ENCODE assay signal across 1 cellular context in genomic region chr6:137217801-137218472, GRCh38.
TF ChIP-seq lines count a peak whose summit lies in the region.

No MANE protein-coding gene starts in this region.

TF ChIP-seq in HepG2, 621 proteins besides CTCF, POLR2A, EP300 and RAD21 (continued from another document and continues in another):
- TF ChIP-seq, protein P1, sequence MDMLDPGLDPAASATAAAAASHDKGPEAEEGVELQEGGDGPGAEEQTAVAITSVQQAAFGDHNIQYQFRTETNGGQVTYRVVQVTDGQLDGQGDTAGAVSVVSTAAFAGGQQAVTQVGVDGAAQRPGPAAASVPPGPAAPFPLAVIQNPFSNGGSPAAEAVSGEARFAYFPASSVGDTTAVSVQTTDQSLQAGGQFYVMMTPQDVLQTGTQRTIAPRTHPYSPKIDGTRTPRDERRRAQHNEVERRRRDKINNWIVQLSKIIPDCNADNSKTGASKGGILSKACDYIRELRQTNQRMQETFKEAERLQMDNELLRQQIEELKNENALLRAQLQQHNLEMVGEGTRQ (IDR thresholded peaks at IDR 0.05; ENCODE audit: low read depth, low read length), result no peak
- TF ChIP-seq, protein P1 (CRISPR knock-in tag; IDR thresholded peaks at IDR 0.05; ENCODE audit: borderline replicate concordance), result no peak
- TF ChIP-seq RFXANK (CRISPR knock-in tag; IDR thresholded peaks at IDR 0.05) (no peak), ZNF850 (CRISPR knock-in tag; conservative IDR thresholded peaks at IDR 0.05) (no peak), ZHX1 (CRISPR knock-in tag; IDR thresholded peaks at IDR 0.05; ENCODE audit: low read depth) (no peak), E2F1 (CRISPR knock-in tag; IDR thresholded peaks at IDR 0.05) (no peak), ZNF207 (IDR thresholded peaks at IDR 0.05; ENCODE audit: borderline replicate concordance) (no peak), ARID2 (CRISPR knock-in tag; IDR thresholded peaks at IDR 0.05; ENCODE audit: borderline replicate concordance) (peak; percentile 68; the same call in 1 of the 2 replicates), MAFK (conservative IDR thresholded peaks at IDR 0.05 in 1 of 2, IDR thresholded peaks at IDR 0.05 in 1 of 2; ENCODE audit: low read length in 2 of 2) (no peak), ZNF891 (CRISPR knock-in tag; IDR thresholded peaks at IDR 0.05) (no peak), NBN (conservative IDR thresholded peaks at IDR 0.05) (no peak), ZNF879 (CRISPR knock-in tag; IDR thresholded peaks at IDR 0.05) (no peak), YEATS2 (CRISPR knock-in tag; IDR thresholded peaks at IDR 0.05; ENCODE audit: borderline replicate concordance) (no peak), TBL1XR1 (IDR thresholded peaks at IDR 0.05; ENCODE audit: borderline replicate concordance, low read length, partially characterized antibody) (no peak), ZBTB21 (CRISPR knock-in tag; IDR thresholded peaks at IDR 0.05) (no peak), FOXM1 (CRISPR knock-in tag; IDR thresholded peaks at IDR 0.05) (no peak), REXO4 (CRISPR knock-in tag; IDR thresholded peaks at IDR 0.05; ENCODE audit: borderline replicate concordance) (no peak), KDM5A (IDR thresholded peaks at IDR 0.05; ENCODE audit: borderline replicate concordance, low read length) (no peak), TARDBP (CRISPR knock-in tag; IDR thresholded peaks at IDR 0.05) (no peak), RFX5 (IDR thresholded peaks at IDR 0.05; ENCODE audit: low read depth, low read length) (no peak), JDP2 (CRISPR knock-in tag; IDR thresholded peaks at IDR 0.05; ENCODE audit: borderline replicate concordance) (no peak), BORCS8-MEF2B (CRISPR knock-in tag; IDR thresholded peaks at IDR 0.05) (0 out of 2 replicates have a peak, but pooled peaks have one; percentile 31), DR1 (CRISPR knock-in tag; IDR thresholded peaks at IDR 0.05) (no peak), MED1 (CRISPR knock-in tag; IDR thresholded peaks at IDR 0.05) (no peak), ZNF782 (CRISPR knock-in tag; IDR thresholded peaks at IDR 0.05; ENCODE audit: borderline replicate concordance) (no peak), SKIL (CRISPR knock-in tag; IDR thresholded peaks at IDR 0.05; ENCODE audit: borderline replicate concordance) (no peak), KDM2A (CRISPR knock-in tag; IDR thresholded peaks at IDR 0.05; ENCODE audit: borderline replicate concordance, low read depth) (no peak), THAP8 (CRISPR knock-in tag; IDR thresholded peaks at IDR 0.05; ENCODE audit: borderline replicate concordance) (no peak), POGZ (CRISPR knock-in tag; IDR thresholded peaks at IDR 0.05) (no peak), SKI (IDR thresholded peaks at IDR 0.05; ENCODE audit: partially characterized antibody) (no peak), ATF7-NPFF (CRISPR knock-in tag; IDR thresholded peaks at IDR 0.05; ENCODE audit: low read depth) (no peak), ZNF709 (CRISPR knock-in tag; IDR thresholded peaks at IDR 0.05) (no peak), NR1H2 (CRISPR knock-in tag; IDR thresholded peaks at IDR 0.05; ENCODE audit: borderline replicate concordance, low read depth) (no peak), HNRNPL (IDR thresholded peaks at IDR 0.05; ENCODE audit: low read depth, low read length) (no peak), CEBPG (CRISPR knock-in tag; IDR thresholded peaks at IDR 0.05) (no peak), MAZ (IDR thresholded peaks at IDR 0.05; ENCODE audit: borderline replicate concordance, low read depth, low read length) (no peak), MAZ (CRISPR knock-in tag; IDR thresholded peaks at IDR 0.05; ENCODE audit: low read depth) (no peak), NR2F6 (IDR thresholded peaks at IDR 0.05) (no peak), NR2F6 (CRISPR knock-in tag; IDR thresholded peaks at IDR 0.05) (0 out of 2 replicates have a peak, but pooled peaks have one; percentile 6), PBX2 (CRISPR knock-in tag; IDR thresholded peaks at IDR 0.05) (no peak), NAIF1 (CRISPR knock-in tag; IDR thresholded peaks at IDR 0.05; ENCODE audit: borderline replicate concordance) (no peak; the same call in 1 of the 2 replicates), NR0B2 (CRISPR knock-in tag; IDR thresholded peaks at IDR 0.05) (no peak), GATAD2A (CRISPR knock-in tag; IDR thresholded peaks at IDR 0.05) (peak; percentile 11; the same call in 1 of the 2 replicates), BRD4 (CRISPR knock-in tag; IDR thresholded peaks at IDR 0.05) (no peak), ZNF205 (CRISPR knock-in tag; IDR thresholded peaks at IDR 0.05) (no peak; the same call in 1 of the 2 replicates), ZNF577 (CRISPR knock-in tag; IDR thresholded peaks at IDR 0.05; ENCODE audit: borderline replicate concordance, low read depth) (no peak), ZNF841 (CRISPR knock-in tag; IDR thresholded peaks at IDR 0.05; ENCODE audit: borderline replicate concordance) (no peak), ZNF558 (CRISPR knock-in tag; IDR thresholded peaks at IDR 0.05; ENCODE audit: borderline replicate concordance) (no peak), ZNF746 (CRISPR knock-in tag; IDR thresholded peaks at IDR 0.05) (no peak), SRSF1 (optimal IDR thresholded peaks at IDR 0.05; ENCODE audit: low read depth, low read length) (no peak), ZNF138 (CRISPR knock-in tag; IDR thresholded peaks at IDR 0.05; ENCODE audit: low read depth) (no peak), SIX4 (CRISPR knock-in tag; IDR thresholded peaks at IDR 0.05) (no peak), ZNF572 (CRISPR knock-in tag; IDR thresholded peaks at IDR 0.05) (no peak), MBNL3 (CRISPR knock-in tag; conservative IDR thresholded peaks at IDR 0.05) (no peak), JARID2 (CRISPR knock-in tag; IDR thresholded peaks at IDR 0.05; ENCODE audit: insufficient replicate concordance) (no peak), TAF15 (IDR thresholded peaks at IDR 0.05; ENCODE audit: low read depth, low read length, poor library complexity, severe bottlenecking) (no peak), ZNF232 (CRISPR knock-in tag; IDR thresholded peaks at IDR 0.05; ENCODE audit: borderline replicate concordance) (no peak), GFI1 (CRISPR knock-in tag; IDR thresholded peaks at IDR 0.05; ENCODE audit: borderline replicate concordance) (0 out of 2 replicates have a peak, but pooled peaks have one; percentile 20), DNMT1 (CRISPR knock-in tag; IDR thresholded peaks at IDR 0.05) (no peak), NR2F1 (CRISPR knock-in tag; IDR thresholded peaks at IDR 0.05) (no peak), NFATC3 (CRISPR knock-in tag; IDR thresholded peaks at IDR 0.05) (no peak), KLF15 (CRISPR knock-in tag; IDR thresholded peaks at IDR 0.05; ENCODE audit: borderline replicate concordance) (no peak), ZNF652 (CRISPR knock-in tag; IDR thresholded peaks at IDR 0.05; ENCODE audit: borderline replicate concordance, low read depth) (no peak), AHR (CRISPR knock-in tag; IDR thresholded peaks at IDR 0.05) (no peak), ZNF552 (CRISPR knock-in tag; IDR thresholded peaks at IDR 0.05; ENCODE audit: borderline replicate concordance) (no peak), RBFOX2 (IDR thresholded peaks at IDR 0.05; ENCODE audit: low read depth, low read length) (no peak), NCOA5 (CRISPR knock-in tag; IDR thresholded peaks at IDR 0.05) (no peak)
- TF ChIP-seq, protein P2, sequence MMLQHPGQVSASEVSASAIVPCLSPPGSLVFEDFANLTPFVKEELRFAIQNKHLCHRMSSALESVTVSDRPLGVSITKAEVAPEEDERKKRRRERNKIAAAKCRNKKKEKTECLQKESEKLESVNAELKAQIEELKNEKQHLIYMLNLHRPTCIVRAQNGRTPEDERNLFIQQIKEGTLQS (CRISPR knock-in tag; IDR thresholded peaks at IDR 0.05), result no peak
- TF ChIP-seq, protein P3, sequence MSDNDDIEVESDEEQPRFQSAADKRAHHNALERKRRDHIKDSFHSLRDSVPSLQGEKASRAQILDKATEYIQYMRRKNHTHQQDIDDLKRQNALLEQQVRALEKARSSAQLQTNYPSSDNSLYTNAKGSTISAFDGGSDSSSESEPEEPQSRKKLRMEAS (IDR thresholded peaks at IDR 0.05), result peak; percentile 61
- TF ChIP-seq, protein P4, sequence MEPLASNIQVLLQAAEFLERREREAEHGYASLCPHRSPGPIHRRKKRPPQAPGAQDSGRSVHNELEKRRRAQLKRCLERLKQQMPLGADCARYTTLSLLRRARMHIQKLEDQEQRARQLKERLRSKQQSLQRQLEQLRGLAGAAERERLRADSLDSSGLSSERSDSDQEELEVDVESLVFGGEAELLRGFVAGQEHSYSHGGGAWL (CRISPR knock-in tag; IDR thresholded peaks at IDR 0.05), result no peak
- TF ChIP-seq, protein P5, sequence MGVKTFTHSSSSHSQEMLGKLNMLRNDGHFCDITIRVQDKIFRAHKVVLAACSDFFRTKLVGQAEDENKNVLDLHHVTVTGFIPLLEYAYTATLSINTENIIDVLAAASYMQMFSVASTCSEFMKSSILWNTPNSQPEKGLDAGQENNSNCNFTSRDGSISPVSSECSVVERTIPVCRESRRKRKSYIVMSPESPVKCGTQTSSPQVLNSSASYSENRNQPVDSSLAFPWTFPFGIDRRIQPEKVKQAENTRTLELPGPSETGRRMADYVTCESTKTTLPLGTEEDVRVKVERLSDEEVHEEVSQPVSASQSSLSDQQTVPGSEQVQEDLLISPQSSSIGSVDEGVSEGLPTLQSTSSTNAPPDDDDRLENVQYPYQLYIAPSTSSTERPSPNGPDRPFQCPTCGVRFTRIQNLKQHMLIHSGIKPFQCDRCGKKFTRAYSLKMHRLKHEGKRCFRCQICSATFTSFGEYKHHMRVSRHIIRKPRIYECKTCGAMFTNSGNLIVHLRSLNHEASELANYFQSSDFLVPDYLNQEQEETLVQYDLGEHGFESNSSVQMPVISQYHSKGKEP (CRISPR knock-in tag; IDR thresholded peaks at IDR 0.05), result no peak
